22 cellular contexts compared by ENCODE assay signal in genomic region chr7:26309089-26309488, GRCh38. TPM values are rescaled to one million over a fixed set of nuclear protein-coding genes. Genes with fewer than 3 reads are reported as not detected.
DNase-seq lines count a peak whose midpoint lies in the region; ATAC-seq and TF ChIP-seq lines count a peak whose summit lies in the region.
"Had no signal": no experiment of that assay in that cellular context is flagged by ENCODE, and none has a peak within 500 bp of the region (broad histone marks: within the 10 kb centered on the region; RNA-seq: fewer than 3 reads in every experiment).

No MANE protein-coding gene starts in this region.

- intact Hi-C loops in activated B cell treated with CpG ODN at 0.5 μM for 24 hours (cut with micrococcal nuclease): no loop called here

- H3K4me1 Mint-ChIP-seq in activated B cell treated with CpG ODN at 0.5 μM for 24 hours: peaks cover 69% of the 10 kb centered on the region
- H3K4me1 Mint-ChIP-seq in stimulated activated memory B cell treated with anti-CD40 and anti-IgM and Interleukin-4, amounts not matched to agents 10 μg/mL and 1 μg/mL and 100 μg/mL, for 72 hours: peaks cover 49% of the 10 kb centered on the region

- peak overlapping the region; percentile 8 for H3K27ac Mint-ChIP-seq in activated B cell treated with CpG ODN at 0.5 μM for 24 hours
- peak overlapping the region; percentile 61 for H3K27ac Mint-ChIP-seq in stimulated activated memory B cell treated with anti-CD40 and anti-IgM and Interleukin-4, amounts not matched to agents 10 μg/mL and 1 μg/mL and 100 μg/mL, for 72 hours
- H3K27ac Mint-ChIP-seq: CD4-positive, alpha-beta T cell had no signal

- ATAC-seq in activated B cell treated with CpG ODN at 0.5 μM for 24 hours (ENCODE audit: low read depth) (no peak), HG03159 (IDR thresholded peaks at IDR 0.05; ENCODE audit: unreplicated experiment) (no peak), HG03439 (IDR thresholded peaks at IDR 0.05; ENCODE audit: unreplicated experiment) (no peak)
- ATAC-seq in stimulated activated memory B cell treated with anti-CD40 and anti-IgM and Interleukin-4, amounts not matched to agents 10 μg/mL and 1 μg/mL and 100 μg/mL, for 72 hours: no peak

- CTCF ChIA-PET in activated B cell treated with CpG ODN at 0.5 μM for 24 hours (lab: Charles Lee): interaction anchor here (1.1 kb wide), 1 partner anchor 12 kb away, joined by 4 read pairs; no protein-coding TSS in a partner anchor

- POLR2A ChIA-PET in activated B cell treated with CpG ODN at 0.5 μM for 24 hours (lab: Charles Lee): interaction anchor here (2.1 kb wide), 1 partner anchor 15 kb away, joined by 12 read pairs; no protein-coding TSS in a partner anchor

- no peak overlapping the region for H3K4me3 Mint-ChIP-seq in activated B cell treated with CpG ODN at 0.5 μM for 24 hours
- no peak overlapping the region for H3K4me3 Mint-ChIP-seq in stimulated activated memory B cell treated with anti-CD40 and anti-IgM and Interleukin-4, amounts not matched to agents 10 μg/mL and 1 μg/mL and 100 μg/mL, for 72 hours
- H3K4me3 Mint-ChIP-seq: CD4-positive, alpha-beta T cell had no signal

- H3K36me3 ChIP-seq in hepatocyte (replicated peaks; ENCODE audit: insufficient read depth, low read depth): no peaks in the 10 kb centered on the region
- H3K36me3 ChIP-seq: BE2C had no signal

- H3K4me1 ChIP-seq in hepatocyte (ENCODE audit: insufficient read depth): no peaks in the 10 kb centered on the region
- H3K4me1 ChIP-seq: BE2C had no signal

- no peaks in the 10 kb centered on the region for H3K27me3 Mint-ChIP-seq in activated B cell treated with CpG ODN at 0.5 μM for 24 hours
- no peaks in the 10 kb centered on the region for H3K27me3 Mint-ChIP-seq in stimulated activated memory B cell treated with anti-CD40 and anti-IgM and Interleukin-4, amounts not matched to agents 10 μg/mL and 1 μg/mL and 100 μg/mL, for 72 hours
- H3K27me3 Mint-ChIP-seq: CD4-positive, alpha-beta T cell; IgD-negative memory B cell had no signal

- H4K20me1 ChIP-seq in hepatocyte (ENCODE audit: insufficient read depth, poor library complexity, severe bottlenecking): no peaks in the 10 kb centered on the region

- no peaks in the 10 kb centered on the region for H3K79me2 ChIP-seq in hepatocyte

- peaks cover 56% of the 10 kb centered on the region for H3K36me3 Mint-ChIP-seq in activated B cell treated with CpG ODN at 0.5 μM for 24 hours (ENCODE audit: low read depth)
- peaks cover 6% of the 10 kb centered on the region for H3K36me3 Mint-ChIP-seq in stimulated activated memory B cell treated with anti-CD40 and anti-IgM and Interleukin-4, amounts not matched to agents 10 μg/mL and 1 μg/mL and 100 μg/mL, for 72 hours

- DNase-seq in NCI-H345 treated with DMSO at 0.1 percent for 48 hours (lab: John Stamatoyannopoulos, UW; ENCODE audit: unreplicated experiment): peak; percentile 1
- DNase-seq in NCI-H345 (lab: John Stamatoyannopoulos, UW): no peak
- DNase-seq in activated B cell treated with CpG ODN at 0.5 μM for 24 hours: no peak
- peak; percentile 16 for DNase-seq in hepatocyte (ENCODE audit: low spot score)
- DNase-seq in NCI-H2029 treated with DMSO at 0.1 percent for 48 hours (lab: John Stamatoyannopoulos, UW): no peak
- DNase-seq: BE2C; CD4-positive, alpha-beta T cell; GM23248; H7; NCI-H1048; NCI-H1417; NCI-H1694; NCI-H2081; NCI-H226; NCI-H524; NCI-H774; SK-N-SH had no signal

- no peaks in the 10 kb centered on the region for H3K9me3 Mint-ChIP-seq in activated B cell treated with CpG ODN at 0.5 μM for 24 hours
- no peaks in the 10 kb centered on the region for H3K9me3 Mint-ChIP-seq in stimulated activated memory B cell treated with anti-CD40 and anti-IgM and Interleukin-4, amounts not matched to agents 10 μg/mL and 1 μg/mL and 100 μg/mL, for 72 hours
- H3K9me3 Mint-ChIP-seq: CD4-positive, alpha-beta T cell; IgD-negative memory B cell had no signal

- no peaks in the 10 kb centered on the region for H3K9me2 ChIP-seq in hepatocyte (replicated peaks; ENCODE audit: insufficient read depth)
- H3K9me2 ChIP-seq: SK-N-SH had no signal

- no peak overlapping the region for H3K4me2 ChIP-seq in hepatocyte
- H3K4me2 ChIP-seq: SK-N-SH had no signal

- H2AFZ ChIP-seq in hepatocyte: no peak overlapping the region
- H2AFZ ChIP-seq: GM23248 had no signal

- H3K27me3 ChIP-seq in hepatocyte: no peaks in the 10 kb centered on the region

- WGBS in hepatocyte (ENCODE audit: low lambda C conversion rate, missing lambda C conversion rate): 86% methylated on average over 5 of the region's 5 CpGs

- no peaks in the 10 kb centered on the region for H3K9me3 ChIP-seq in hepatocyte (ENCODE audit: low read depth)
- H3K9me3 ChIP-seq: BE2C, SK-N-SH had no signal

- no peak overlapping the region for H3K4me3 ChIP-seq in hepatocyte
- H3K4me3 ChIP-seq: GM23248 had no signal

- no peak overlapping the region for H3K27ac ChIP-seq in hepatocyte
- H3K27ac ChIP-seq: 22Rv1, GM23248 had no signal

- no peak for TF ChIP-seq CTCF in activated B cell treated with CpG ODN at 0.5 μM for 24 hours (IDR thresholded peaks at IDR 0.05)
- no peak for TF ChIP-seq CTCF in hepatocyte (IDR thresholded peaks at IDR 0.05; ENCODE audit: poor library complexity)

RNA-seq across cellular contexts. Expression of gene SNX10, which starts 17.4 kb away (rescaled TPM):
- total RNA-seq in activated B cell treated with CpG ODN at 0.5 μM for 24 hours (28.9 and 32.3 TPM in 2 replicates), hepatocyte (6.3 and 8.2 TPM in 2 replicates)
- 5.4 and 6.1 TPM in 2 replicates for polyA plus RNA-seq in hepatocyte

Comparison
In these comparisons a context has a peak if more than half of its experiments do, and no peak if none do; other contexts are left out.
1. DNase-seq: peak in NCI-H345 treated with DMSO at 0.1 percent for 48 hours (single experiment) and hepatocyte (single experiment); none in NCI-H345 (single experiment), activated B cell treated with CpG ODN at 0.5 μM for 24 hours (single experiment) and NCI-H2029 treated with DMSO at 0.1 percent for 48 hours (single experiment).